In genomic region chr20:1309439-1309847, GRCh38 we compare ENCODE assay signal across 24 cellular contexts. TPM values are rescaled to one million over a fixed set of nuclear protein-coding genes. Genes with fewer than 3 reads are reported as not detected.
DNase-seq lines count a peak whose midpoint lies in the region; ATAC-seq and TF ChIP-seq lines count a peak whose summit lies in the region.
"Had no signal": no experiment of that assay in that cellular context is flagged by ENCODE, and none has a peak within 500 bp of the region (broad histone marks: within the 10 kb centered on the region; RNA-seq: fewer than 3 reads in every experiment).

No MANE protein-coding gene starts in this region.

- H3K4me1 ChIP-seq in neuron (ENCODE audit: insufficient read depth, low read length), result peaks cover 18% of the 10 kb centered on the region
- H3K4me1 ChIP-seq: psoas muscle had no signal

- H2AFZ ChIP-seq in neuron (ENCODE audit: low read depth, low read length), result peak overlapping the region; percentile 24
- H2AFZ ChIP-seq: hepatocyte had no signal

- H3K36me3 ChIP-seq in neuron (ENCODE audit: insufficient read depth, low read length), result no peaks in the 10 kb centered on the region
- H3K36me3 ChIP-seq: neutrophil had no signal

- H3K27me3 ChIP-seq in neuron (ENCODE audit: insufficient read depth, low read length), result no peaks in the 10 kb centered on the region
- H3K27me3 ChIP-seq: esophagus muscularis mucosa, hepatocyte, neutrophil had no signal

- no peaks in the 10 kb centered on the region for H3K9me3 ChIP-seq in neuron (ENCODE audit: low read length)
- H3K9me3 ChIP-seq: esophagus muscularis mucosa, mucosa of descending colon, neutrophil, psoas muscle had no signal

- in situ Hi-C loops in SK-MEL-5 (cut with HindIII; ENCODE audit: low pct_unique_long_range_greater_than_20kb, low sequenced_read_pairs), result loop anchor here (25.0 kb wide), 1 partner anchor 128 kb away; no protein-coding TSS in a partner anchor

- no peak for ATAC-seq in GM18858 (IDR thresholded peaks at IDR 0.05; ENCODE audit: unreplicated experiment)
- ATAC-seq: activated T-helper 17 cell treated with anti-CD3 and anti-CD28 coated beads, Interleukin-2, amount 50 U/mL, for 72 hours; mucosa of descending colon; psoas muscle had no signal

- H3K4me3 ChIP-seq in epithelial cell of proximal tubule (ENCODE audit: low read depth, low read length), result no peak overlapping the region
- no peak overlapping the region for H3K4me3 ChIP-seq in neuron (ENCODE audit: low read length)
- H3K4me3 ChIP-seq: esophagus muscularis mucosa, hepatocyte, mucosa of descending colon, psoas muscle had no signal

- TF ChIP-seq CTCF in epithelial cell of proximal tubule (conservative IDR thresholded peaks at IDR 0.05; ENCODE audit: low read depth, low read length), result peak; percentile 1

- DNase-seq in NCI-H1092 treated with DMSO at 0.1 percent for 48 hours (lab: John Stamatoyannopoulos, UW), result peak; percentile 8
- DNase-seq in NCI-H1092 (lab: John Stamatoyannopoulos, UW), result no peak
- peak; percentile 8 for DNase-seq in SK-MEL-5 (ENCODE audit: low read depth, low spot score)
- no peak for DNase-seq in epithelial cell of proximal tubule (ENCODE audit: low read depth)
- no peak for DNase-seq in midbrain (lab: John Stamatoyannopoulos, UW)
- DNase-seq in GF-D8 (lab: John Stamatoyannopoulos, UW), result no peak
- DNase-seq: activated B cell treated with CpG ODN at 0.5 μM for 24 hours; activated CD4-positive, alpha-beta T cell treated with anti-CD3 and anti-CD28 coated beads, Interleukin-2, amount 50 U/mL, for 4 hours; activated CD8-positive, alpha-beta memory T cell treated with anti-CD3 and anti-CD28 coated beads, Interleukin-2, amount 50 U/mL, for 48 hours; CD4-positive, CD25-positive, alpha-beta regulatory T cell; cerebellar nuclear complex; NCI-H187; NCI-H748 treated with DMSO at 0.1 percent for 48 hours; psoas muscle; T1000; trophoblast cell had no signal

RNA-seq across cellular contexts. Expression of gene SDCBP2, which starts 19.5 kb away (rescaled TPM):
- 0.32 and 0.50 TPM in 2 replicates for total RNA-seq in SK-MEL-5 (2014; rRNA removed; shearing (Covaris generic))
- polyA plus RNA-seq in SK-MEL-5 (2015; cell fraction: cytosol; rRNA removed), result 0.19 and 0.69 TPM in 2 replicates
- polyA plus RNA-seq in SK-MEL-5 (2015; cell fraction: nucleus; rRNA removed), result 0.26 and 0.76 TPM in 2 replicates
- 2.8 and 5.1 TPM in 2 replicates for total RNA-seq in epithelial cell of proximal tubule

RNA-seq across cellular contexts. Expression of gene SNPH, which starts 43.3 kb away (rescaled TPM):
- 9.4 and 10.7 TPM in 2 replicates for total RNA-seq in SK-MEL-5 (2014; rRNA removed; shearing (Covaris generic))
- 13.2 and 15.7 TPM in 2 replicates for polyA plus RNA-seq in SK-MEL-5 (2015; cell fraction: cytosol; rRNA removed)
- 12.8 and 17.3 TPM in 2 replicates for polyA plus RNA-seq in SK-MEL-5 (2015; cell fraction: nucleus; rRNA removed)
- 4.6 and 7.2 TPM in 2 replicates for total RNA-seq in epithelial cell of proximal tubule
- total RNA-seq: OCI-LY7 had no signal

Comparison
In these comparisons a context has a peak if more than half of its experiments do, and no peak if none do; other contexts are left out.
1. DNase-seq: peak in NCI-H1092 treated with DMSO at 0.1 percent for 48 hours (single experiment) and SK-MEL-5 (single experiment); none in NCI-H1092 (single experiment), epithelial cell of proximal tubule (single experiment), midbrain (single experiment) and GF-D8 (single experiment).